In the genomic region with DNA sequence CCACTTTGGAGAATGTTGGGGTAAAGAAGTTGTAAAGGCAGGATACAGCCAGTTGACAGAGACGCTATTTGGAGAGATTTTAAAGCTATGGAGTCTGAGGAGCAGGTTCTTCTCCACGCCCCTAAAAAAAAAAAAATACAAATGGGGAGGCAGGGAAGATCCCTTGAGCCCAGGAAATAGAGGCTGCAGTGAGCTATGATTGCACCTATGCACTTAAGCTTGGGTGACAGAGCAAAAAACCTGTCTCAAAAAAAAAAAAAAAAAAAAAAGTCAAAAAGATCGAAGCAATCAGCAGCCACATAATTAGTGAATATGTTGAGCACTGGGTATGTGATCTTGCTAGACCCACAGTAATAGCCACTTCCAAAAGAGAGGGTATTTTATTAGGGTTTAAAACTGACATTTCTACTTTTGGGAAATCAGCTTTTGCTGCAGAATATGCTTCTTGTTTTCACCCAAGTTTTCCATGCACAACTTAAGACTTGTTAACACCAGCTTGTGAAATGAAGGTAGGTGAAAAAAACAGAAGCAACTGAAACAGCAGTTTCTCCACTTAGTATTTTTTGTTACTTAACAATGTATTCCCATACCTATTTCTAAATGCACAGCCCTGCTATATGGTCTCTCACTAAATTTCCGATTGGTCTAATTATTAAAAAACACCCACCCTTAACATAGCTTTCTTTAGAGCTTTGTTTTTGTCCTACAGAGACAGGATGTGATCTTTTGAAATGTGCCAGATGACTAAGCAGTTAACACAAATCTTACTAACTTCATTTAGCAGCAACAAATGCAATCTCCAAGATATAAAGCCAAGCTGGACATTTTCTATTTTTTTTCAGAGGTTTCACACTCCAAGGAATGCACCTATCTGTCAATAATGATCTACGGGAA, we compare ENCODE assay signal across 7 cellular contexts.
DNase-seq lines count a peak whose midpoint lies in the region; ATAC-seq and TF ChIP-seq lines count a peak whose summit lies in the region.

No MANE protein-coding gene starts in this region.

- H3K27me3 ChIP-seq in OCI-LY1 (ENCODE audit: insufficient read depth, low read length) (no peaks in the 10 kb centered on the region), parathyroid adenoma (ENCODE audit: control insufficient read depth, insufficient read depth, low read length) (no peaks in the 10 kb centered on the region)

- peaks cover 53% of the 10 kb centered on the region for H3K4me1 ChIP-seq in OCI-LY1 (ENCODE audit: insufficient read depth, low read length, severe bottlenecking)
- H3K4me1 ChIP-seq in parathyroid adenoma, result peaks cover 2% of the 10 kb centered on the region

- no peak for TF ChIP-seq CTCF in GM10266 (IDR thresholded peaks at IDR 0.05; ENCODE audit: control insufficient read depth, insufficient read depth, low read depth, missing control alignments)
- TF ChIP-seq CTCF in OCI-LY1 (IDR thresholded peaks at IDR 0.05; ENCODE audit: low read length), result no peak
- TF ChIP-seq CTCF in parathyroid adenoma (IDR thresholded peaks at IDR 0.05), result no peak

- H3K36me3 ChIP-seq in OCI-LY1 (ENCODE audit: insufficient read depth, low read length) (peaks cover 54% of the 10 kb centered on the region), parathyroid adenoma (ENCODE audit: control insufficient read depth, insufficient read depth, low read length) (no peaks in the 10 kb centered on the region)

- H2AFZ ChIP-seq in OCI-LY1 (ENCODE audit: low read length) (no peak overlapping the region), parathyroid adenoma (no peak overlapping the region)

- 0 out of 2 replicates have a peak, but pooled peaks cover 6% of the 10 kb centered on the region for H3F3A ChIP-seq in OCI-LY1 (ENCODE audit: insufficient read depth, low read length)

- H4K20me1 ChIP-seq in OCI-LY1 (ENCODE audit: insufficient read depth, low read length), result no peaks in the 10 kb centered on the region

- H3K4me2 ChIP-seq in OCI-LY1 (ENCODE audit: low read length) (peak overlapping the region; percentile 33; the same call in 1 of the 2 replicates), parathyroid adenoma (ENCODE audit: low read length) (no peak overlapping the region)

- peak overlapping the region; percentile 21 for H3K9ac ChIP-seq in OCI-LY1 (ENCODE audit: low read length)
- no peak overlapping the region for H3K9ac ChIP-seq in parathyroid adenoma

- peak; percentile 17 for DNase-seq in GM10266 (ENCODE audit: extremely low spot score)

- H3K4me3 ChIP-seq in OCI-LY1 (ENCODE audit: low read depth, low read length, poor library complexity, severe bottlenecking) (no peak overlapping the region), parathyroid adenoma (ENCODE audit: low read depth, low read length) (no peak overlapping the region)

- H3K79me2 ChIP-seq in OCI-LY1 (ENCODE audit: insufficient read depth, low read length) (peaks cover 24% of the 10 kb centered on the region), parathyroid adenoma (peaks cover 11% of the 10 kb centered on the region)

- no peaks in the 10 kb centered on the region for H3K9me3 ChIP-seq in OCI-LY1 (ENCODE audit: low read length)
- no peaks in the 10 kb centered on the region for H3K9me3 ChIP-seq in parathyroid adenoma (ENCODE audit: control insufficient read depth, low read length)

- peak overlapping the region; percentile 79 for H3K27ac ChIP-seq in OCI-LY1 (ENCODE audit: low read depth, low read length, poor library complexity, severe bottlenecking)
- H3K27ac ChIP-seq in cingulate gyrus (ENCODE audit: low read depth, low read length), result peak overlapping the region; percentile 32
- peak overlapping the region; percentile 31 for H3K27ac ChIP-seq in parathyroid adenoma

- ATAC-seq in GM18868 (IDR thresholded peaks at IDR 0.05; ENCODE audit: unreplicated experiment) (no peak), GM19023 (IDR thresholded peaks at IDR 0.05; ENCODE audit: unreplicated experiment) (no peak), GM18511 (IDR thresholded peaks at IDR 0.05; ENCODE audit: unreplicated experiment) (no peak)

- H3K9me2 ChIP-seq in OCI-LY1 (ENCODE audit: low read depth, low read length), result no peaks in the 10 kb centered on the region
